1 cellular context compared by ENCODE assay signal in genomic region chr2:238420442-238420841, GRCh38.
TF ChIP-seq lines count a peak whose summit lies in the region.

No MANE protein-coding gene starts in this region.

TF ChIP-seq in WTC11, 78 proteins besides CTCF, POLR2A, EP300 and RAD21 (continued from another document):
- TF ChIP-seq PREB (CRISPR knock-in tag; IDR thresholded peaks at IDR 0.05; ENCODE audit: borderline replicate concordance) (no peak), RELA (CRISPR knock-in tag; IDR thresholded peaks at IDR 0.05; ENCODE audit: borderline replicate concordance) (no peak), SP1 (CRISPR knock-in tag; conservative IDR thresholded peaks at IDR 0.05) (no peak), IRF1 (CRISPR knock-in tag; IDR thresholded peaks at IDR 0.05) (no peak)
